Comparison of ENCODE assay signal across 16 cellular contexts in genomic region chr6:30158475-30159025, GRCh38. TPM values are rescaled to one million over a fixed set of nuclear protein-coding genes. Genes with fewer than 3 reads are reported as not detected.
DNase-seq lines count a peak whose midpoint lies in the region; ATAC-seq and TF ChIP-seq lines count a peak whose summit lies in the region.
"Had no signal": no experiment of that assay in that cellular context is flagged by ENCODE, and none has a peak within 500 bp of the region (broad histone marks: within the 10 kb centered on the region; RNA-seq: fewer than 3 reads in every experiment).

No MANE protein-coding gene starts in this region.

- no peaks in the 10 kb centered on the region for H3K9me3 Mint-ChIP-seq in activated naive CD4-positive, alpha-beta T cell treated with anti-CD3 and anti-CD28 coated beads, Interleukin-2, amount 50 U/mL, for 72 hours

- ATAC-seq in activated CD4-positive, CD25-positive, alpha-beta regulatory T cell treated with anti-CD3 and anti-CD28 coated beads, Interleukin-2, amount 50 U/mL, for 24 hours, result peak; percentile 59 to 71
- ATAC-seq in activated naive CD4-positive, alpha-beta T cell treated with anti-CD3 and anti-CD28 coated beads, Interleukin-2, amount 50 U/mL, for 72 hours, result peak; percentile 71 to 95
- ATAC-seq in stimulated activated naive CD8-positive, alpha-beta T cell treated with anti-CD3 and anti-CD28 coated beads, Interleukin-15, Interleukin-2, amounts not matched to agents 100 U/mL and 50 U/mL, for 24 hours, result peak; percentile 33

- POLR2A ChIA-PET in PC-9 (lab: Charles Lee; ENCODE audit: unreplicated experiment), result no interaction called here

- no peak for TF ChIP-seq CTCF in PC-9 (conservative IDR thresholded peaks at IDR 0.05)

- H3K27ac ChIP-seq in PC-9, result no peak overlapping the region

- no peak overlapping the region for H3K4me2 ChIP-seq in PC-9

- no peaks in the 10 kb centered on the region for H4K20me1 ChIP-seq in PC-9 (ENCODE audit: insufficient read depth)

- DNase-seq in activated CD4-positive, CD25-positive, alpha-beta regulatory T cell treated with anti-CD3 and anti-CD28 coated beads, Interleukin-2, amount 50 U/mL, for 72 hours, result no peak
- DNase-seq in activated naive CD4-positive, alpha-beta T cell treated with anti-CD3 and anti-CD28 coated beads, Interleukin-2, amount 50 U/mL, for 72 hours (ENCODE audit: low spot score in 2 of 2), result peak in 1 of 2 donors; percentile 34
- DNase-seq in activated naive CD4-positive, alpha-beta T cell treated with anti-CD3 and anti-CD28 coated beads, Interleukin-2, amount 50 U/mL, for 16 hours, result no peak
- DNase-seq in PC-9 (no peak), NCI-H1048 (lab: John Stamatoyannopoulos, UW) (no peak), activated gamma-delta T cell (lab: John Stamatoyannopoulos, UW) (no peak)
- no peak for DNase-seq in stimulated activated naive CD8-positive, alpha-beta T cell treated with anti-CD3 and anti-CD28 coated beads, Interleukin-15, Interleukin-2, amounts not matched to agents 100 U/mL and 50 U/mL, for 24 hours
- DNase-seq: C1 segment of cervical spinal cord, DMS 273 treated with DMSO at 0.1 percent for 48 hours, Karpas-422, NCI-H1930, NCI-H2171 treated with DMSO at 0.1 percent for 48 hours, NCI-H510A, RPMI8226 had no signal

- no peaks in the 10 kb centered on the region for H3K27me3 ChIP-seq in PC-9 (ENCODE audit: insufficient read depth, low read depth)

- no peaks in the 10 kb centered on the region for H3K36me3 Mint-ChIP-seq in activated naive CD4-positive, alpha-beta T cell treated with anti-CD3 and anti-CD28 coated beads, Interleukin-2, amount 50 U/mL, for 72 hours

- H3K36me3 ChIP-seq in PC-9 (ENCODE audit: low read depth), result no peaks in the 10 kb centered on the region

- no peaks in the 10 kb centered on the region for H3F3A ChIP-seq in PC-9 (ENCODE audit: insufficient read depth, low read depth)

- CTCF ChIA-PET in PC-9 (lab: Charles Lee), result no interaction called here

- peaks cover 16% of the 10 kb centered on the region; the same call in 1 of the 2 replicates for H3K4me1 ChIP-seq in PC-9 (replicated peaks; ENCODE audit: insufficient read depth)

- H3K79me2 ChIP-seq in PC-9 (ENCODE audit: low read depth), result no peaks in the 10 kb centered on the region

- 0 out of 2 replicates have a peak overlapping the region, but pooled peaks have one; percentile 17 for H2AFZ ChIP-seq in PC-9

- BruUV-seq in PC-9 (replicated peaks; lab: Mats Ljungman, UMichigan), result no TSS peak

- H3K4me3 ChIP-seq in PC-9, result no peak overlapping the region

- H3K27ac Mint-ChIP-seq in activated naive CD4-positive, alpha-beta T cell treated with anti-CD3 and anti-CD28 coated beads, Interleukin-2, amount 50 U/mL, for 72 hours, result no peak overlapping the region

- intact Hi-C loops in PC-9 (cut with micrococcal nuclease; ENCODE audit: unreplicated experiment), result no loop called here

- H3K9me2 ChIP-seq in PC-9 (ENCODE audit: insufficient read depth), result no peaks in the 10 kb centered on the region

- H3K9me3 ChIP-seq in PC-9 (ENCODE audit: insufficient read depth, low read depth), result no peaks in the 10 kb centered on the region

RNA-seq across cellular contexts. Expression of gene TRIM10, which starts 2.5 kb away (rescaled TPM):
- under 1 TPM in 1 of 2 donors, not detected in 1; 0.70 TPM for total RNA-seq in activated naive CD4-positive, alpha-beta T cell treated with anti-CD3 and anti-CD28 coated beads, Interleukin-2, amount 50 U/mL, for 72 hours
- not detected in 2 replicates for total RNA-seq in PC-9 (2021)
- total RNA-seq: A172 had no signal

RNA-seq across cellular contexts. Expression of gene TRIM15, which starts 4.8 kb away (rescaled TPM):
- 1 to 10 TPM in 1 of 2 donors, not detected in 1; 1.6 TPM for total RNA-seq in activated naive CD4-positive, alpha-beta T cell treated with anti-CD3 and anti-CD28 coated beads, Interleukin-2, amount 50 U/mL, for 72 hours
- not detected in 2 replicates for total RNA-seq in PC-9 (2021)
- total RNA-seq: A172 had no signal

RNA-seq across cellular contexts. Expression of gene TRIM40, which starts 22.6 kb away (rescaled TPM):
- total RNA-seq in activated naive CD4-positive, alpha-beta T cell treated with anti-CD3 and anti-CD28 coated beads, Interleukin-2, amount 50 U/mL, for 72 hours, result under 1 TPM in 1 of 2 donors, not detected in 1; 0.12 TPM
- not detected in 2 replicates for total RNA-seq in PC-9 (2021)
- total RNA-seq: A172 had no signal

RNA-seq across cellular contexts. Expression of gene TRIM31, which starts 45.7 kb away (rescaled TPM):
- not detected for total RNA-seq in activated naive CD4-positive, alpha-beta T cell treated with anti-CD3 and anti-CD28 coated beads, Interleukin-2, amount 50 U/mL, for 72 hours
- total RNA-seq in PC-9 (2021), result not detected in 2 replicates
- total RNA-seq: A172 had no signal

RNA-seq across cellular contexts. Expression of gene TRIM26, which starts 54.7 kb away (rescaled TPM):
- 10 to 100 TPM; 41.3 to 43.0 TPM for total RNA-seq in activated naive CD4-positive, alpha-beta T cell treated with anti-CD3 and anti-CD28 coated beads, Interleukin-2, amount 50 U/mL, for 72 hours
- total RNA-seq in PC-9 (2021), result 45.3 and 53.9 TPM in 2 replicates

Comparison
In these comparisons a context has a peak if more than half of its experiments do, and no peak if none do; other contexts are left out.
1. ATAC-seq: peak in every context shown above with its lines; median percentile 83 in activated naive CD4-positive, alpha-beta T cell treated with anti-CD3 and anti-CD28 coated beads, Interleukin-2, amount 50 U/mL, for 72 hours; 65 in activated CD4-positive, CD25-positive, alpha-beta regulatory T cell treated with anti-CD3 and anti-CD28 coated beads, Interleukin-2, amount 50 U/mL, for 24 hours; 33 in stimulated activated naive CD8-positive, alpha-beta T cell treated with anti-CD3 and anti-CD28 coated beads, Interleukin-15, Interleukin-2, amounts not matched to agents 100 U/mL and 50 U/mL, for 24 hours.